In the genomic region with DNA sequence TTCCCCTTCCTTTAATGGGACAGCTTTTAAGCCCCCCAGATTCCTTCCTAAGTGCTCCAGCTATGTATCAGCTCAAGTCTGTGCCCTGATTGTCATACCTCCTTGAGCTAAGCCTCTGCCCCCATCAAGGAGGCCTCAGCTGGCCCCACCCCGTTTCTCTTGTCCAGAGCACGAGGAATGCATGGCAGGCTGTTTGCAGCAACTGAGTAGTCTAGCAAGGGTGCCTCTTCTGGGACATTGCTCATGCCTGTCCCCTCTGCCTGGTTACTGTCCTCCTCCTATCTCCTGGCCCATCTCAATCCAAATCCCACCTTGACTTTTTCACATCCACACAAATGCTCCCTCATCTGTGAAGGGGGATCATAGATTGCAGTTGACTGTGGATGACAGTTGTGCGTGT, we compare ENCODE assay signal across 27 cellular contexts. TPM values are rescaled to one million over a fixed set of nuclear protein-coding genes. Genes with fewer than 3 reads are reported as not detected.
A peak's percentile ranks its signal among the peaks of the same experiment; 100 is the strongest.
DNase-seq lines count a peak whose midpoint lies in the region; ATAC-seq and TF ChIP-seq lines count a peak whose summit lies in the region.
"Had no signal": no experiment of that assay in that cellular context is flagged by ENCODE, and none has a peak within 500 bp of the region (broad histone marks: within the 10 kb centered on the region; RNA-seq: fewer than 3 reads in every experiment).

No MANE protein-coding gene starts in this region.

- peak overlapping the region; percentile 36 for H3K4me2 ChIP-seq in hepatocyte
- H3K4me2 ChIP-seq in neural progenitor cell, result no peak overlapping the region
- H3K4me2 ChIP-seq: BLaER1, SK-N-SH had no signal

- H3K4me3 ChIP-seq in hepatocyte, result no peak overlapping the region
- H3K4me3 ChIP-seq in neural progenitor cell, result no peak overlapping the region
- H3K4me3 ChIP-seq: BLaER1 had no signal

- no peaks in the 10 kb centered on the region for H3K9me3 Mint-ChIP-seq in neural progenitor cell
- no peaks in the 10 kb centered on the region for H3K9me3 Mint-ChIP-seq in type B pancreatic cell
- H3K9me3 Mint-ChIP-seq: CD4-positive, alpha-beta T cell; H9; HFFc6 had no signal

- H4K20me1 ChIP-seq in hepatocyte (ENCODE audit: insufficient read depth, poor library complexity, severe bottlenecking) (no peaks in the 10 kb centered on the region), neural progenitor cell (ENCODE audit: low read depth) (no peaks in the 10 kb centered on the region)
- H4K20me1 ChIP-seq: BLaER1 had no signal

- no peak overlapping the region for H3K9ac ChIP-seq in neural progenitor cell
- H3K9ac ChIP-seq: BLaER1, SK-N-SH had no signal

- TF ChIP-seq CTCF in hepatocyte (IDR thresholded peaks at IDR 0.05; ENCODE audit: poor library complexity) (no peak), neural progenitor cell (IDR thresholded peaks at IDR 0.05) (no peak), type B pancreatic cell (conservative IDR thresholded peaks at IDR 0.05) (no peak)

- H3K27me3 Mint-ChIP-seq in neural progenitor cell (ENCODE audit: insufficient read depth, low read depth) (peaks cover 14% of the 10 kb centered on the region), type B pancreatic cell (peaks cover 21% of the 10 kb centered on the region)
- H3K27me3 Mint-ChIP-seq: CD4-positive, alpha-beta T cell had no signal

- H3K4me1 Mint-ChIP-seq in neural progenitor cell, result peaks cover 38% of the 10 kb centered on the region
- peaks cover 28% of the 10 kb centered on the region for H3K4me1 Mint-ChIP-seq in type B pancreatic cell (ENCODE audit: unreplicated experiment)

- H3K27me3 ChIP-seq in hepatocyte, result no peaks in the 10 kb centered on the region
- H3K27me3 ChIP-seq in neural progenitor cell, result no peaks in the 10 kb centered on the region
- H3K27me3 ChIP-seq: BLaER1 had no signal

- H3K4me3 Mint-ChIP-seq in neural progenitor cell (no peak overlapping the region), type B pancreatic cell (peak overlapping the region; percentile 56)
- H3K4me3 Mint-ChIP-seq: CD4-positive, alpha-beta T cell; H9; HFFc6 had no signal

- peaks cover 20% of the 10 kb centered on the region for H3F3A ChIP-seq in neural progenitor cell (ENCODE audit: low read depth)

- no peaks in the 10 kb centered on the region for H3K9me2 ChIP-seq in hepatocyte (replicated peaks; ENCODE audit: insufficient read depth)
- H3K9me2 ChIP-seq: SK-N-SH had no signal

- H3K9me3 ChIP-seq in hepatocyte (ENCODE audit: low read depth) (no peaks in the 10 kb centered on the region), neural progenitor cell (ENCODE audit: low read depth) (no peaks in the 10 kb centered on the region)
- H3K9me3 ChIP-seq: BLaER1, SK-N-SH had no signal

- H3K36me3 ChIP-seq in hepatocyte (replicated peaks; ENCODE audit: insufficient read depth, low read depth) (no peaks in the 10 kb centered on the region), neural progenitor cell (no peaks in the 10 kb centered on the region)
- H3K36me3 ChIP-seq: BLaER1 had no signal

- H3K36me3 Mint-ChIP-seq in neural progenitor cell, result peaks cover 4% of the 10 kb centered on the region
- H3K36me3 Mint-ChIP-seq in type B pancreatic cell, result no peaks in the 10 kb centered on the region

- no peak for ATAC-seq in GM19328 (IDR thresholded peaks at IDR 0.05; ENCODE audit: unreplicated experiment)
- ATAC-seq in GM18502 (IDR thresholded peaks at IDR 0.05; ENCODE audit: poor library complexity, unreplicated experiment), result no peak
- no peak for ATAC-seq in GM21390 (IDR thresholded peaks at IDR 0.05; ENCODE audit: unreplicated experiment)

- DNase-seq in ELF-1 (ENCODE audit: low read depth, low spot score) (peak; percentile 7), hepatocyte (ENCODE audit: low spot score) (peak; percentile 35), neural progenitor cell (ENCODE audit: low spot score) (no peak), type B pancreatic cell (ENCODE audit: extremely low spot score, unreplicated experiment) (no peak)
- DNase-seq: ACHN; CD4-positive, alpha-beta T cell; COR-L47; DMS 273 treated with DMSO at 0.1 percent for 48 hours; DMS79 treated with DMSO at 0.1 percent for 48 hours; H9; HFFc6; KG1; NCI-H1092 treated with DMSO at 0.1 percent for 48 hours; NCI-H1436 treated with DMSO at 0.1 percent for 48 hours; NCI-H2081; NCI-H2171; NCI-H345; NCI-H524; NCI-H774; NK-92 treated with Interleukin-12 subunit alpha and Interleukin-12 subunit beta, amount 100 ng/mL, for 24 hours; SIG-M5 had no signal

- H3K79me2 ChIP-seq in hepatocyte (no peaks in the 10 kb centered on the region), neural progenitor cell (ENCODE audit: low read depth) (no peaks in the 10 kb centered on the region)

- peaks cover 38% of the 10 kb centered on the region for H3K4me1 ChIP-seq in hepatocyte (ENCODE audit: insufficient read depth)
- H3K4me1 ChIP-seq in neural progenitor cell, result peaks cover 29% of the 10 kb centered on the region
- H3K4me1 ChIP-seq: BLaER1 had no signal

- 51% methylated on average over 3 of the region's 3 CpGs for WGBS in hepatocyte (ENCODE audit: low lambda C conversion rate, missing lambda C conversion rate)

- H3K27ac ChIP-seq in hepatocyte (peak overlapping the region; percentile 94), neural progenitor cell (no peak overlapping the region)
- H3K27ac ChIP-seq: BLaER1 had no signal

- H2AFZ ChIP-seq in hepatocyte, result no peak overlapping the region
- H2AFZ ChIP-seq in neural progenitor cell (replicated peaks), result no peak overlapping the region

- H3K27ac Mint-ChIP-seq in neural progenitor cell (peak overlapping the region; percentile 29), type B pancreatic cell (peak overlapping the region; percentile 48)
- H3K27ac Mint-ChIP-seq: CD4-positive, alpha-beta T cell; H9; HFFc6 had no signal

RNA-seq across cellular contexts. Expression of a gene that starts 27.8 kb away (rescaled TPM):
- 10.5 and 11.6 TPM in 2 replicates for total RNA-seq in hepatocyte
- polyA plus RNA-seq in hepatocyte, result 30.0 and 32.4 TPM in 2 replicates
- 0.28 and 1.5 TPM in 2 replicates for total RNA-seq in neural progenitor cell (ENCODE audit: low replicate concordance)
- 3.8 and 7.6 TPM in 2 replicates for total RNA-seq in type B pancreatic cell (ENCODE audit: low replicate concordance)

RNA-seq across cellular contexts. Expression of a gene that starts 46.2 kb away (rescaled TPM):
- total RNA-seq in hepatocyte (1.0 and 1.3 TPM in 2 replicates), neural progenitor cell (ENCODE audit: low replicate concordance) (not detected in 2 replicates), type B pancreatic cell (ENCODE audit: low replicate concordance) (not detected in 2 replicates)
- 1.0 and 1.5 TPM in 2 replicates for polyA plus RNA-seq in hepatocyte
- total RNA-seq: CD4-positive, alpha-beta T cell; H9; HFFc6; HT1080 had no signal
- polyA plus RNA-seq: SK-N-SH had no signal

Comparison
In these comparisons a context has a peak if more than half of its experiments do, and no peak if none do; other contexts are left out.
1. DNase-seq: peak in ELF-1 (single experiment) and hepatocyte (single experiment); none in neural progenitor cell (single experiment) and type B pancreatic cell (single experiment).